ENCODE assay signal across 10 cellular contexts in the genomic region with DNA sequence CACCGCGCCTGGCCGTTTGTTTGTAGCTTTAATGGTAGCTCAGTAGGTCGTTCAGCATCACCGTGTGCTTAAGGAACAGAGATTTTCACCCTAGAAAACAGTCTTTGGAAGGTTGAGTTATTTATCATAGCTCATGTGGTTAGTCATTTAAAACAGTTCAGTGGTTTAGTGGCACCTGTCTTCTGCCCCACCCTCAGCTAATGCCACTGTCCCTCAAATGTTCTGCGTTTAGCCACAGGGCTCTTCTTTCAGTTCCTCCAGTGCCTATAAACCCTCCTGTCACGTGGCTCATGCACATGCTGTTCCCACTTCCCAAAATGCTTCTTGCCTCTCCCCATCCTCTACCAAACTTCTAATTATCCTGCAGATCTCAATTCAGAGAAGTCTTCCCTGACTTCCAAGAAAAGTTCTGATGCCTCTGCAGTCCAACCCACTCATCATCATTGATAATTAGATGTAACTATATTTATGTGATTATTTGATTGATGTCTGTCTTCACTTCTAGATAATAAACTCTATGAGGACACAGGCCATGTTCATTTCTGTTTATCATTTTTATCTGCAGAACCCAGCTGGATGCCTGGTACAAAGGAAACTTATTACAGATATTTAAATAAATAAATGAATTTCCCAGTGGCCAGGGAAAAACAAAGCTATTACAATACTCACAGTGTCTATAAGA. TPM values are rescaled to one million over a fixed set of nuclear protein-coding genes. Genes with fewer than 3 reads are reported as not detected.
DNase-seq lines count a peak whose midpoint lies in the region; ATAC-seq and TF ChIP-seq lines count a peak whose summit lies in the region.
"Had no signal": no experiment of that assay in that cellular context is flagged by ENCODE, and none has a peak within 500 bp of the region (broad histone marks: within the 10 kb centered on the region; RNA-seq: fewer than 3 reads in every experiment).

No MANE protein-coding gene starts in this region.

- H3K4me1 ChIP-seq in CD8-positive, alpha-beta T cell (ENCODE audit: insufficient read depth, low read length), result peaks cover 13% of the 10 kb centered on the region
- H3K4me1 ChIP-seq: parathyroid adenoma had no signal

- H3K4me3 Mint-ChIP-seq in CD8-positive, alpha-beta T cell, result no peak overlapping the region
- H3K4me3 Mint-ChIP-seq in activated B cell treated with CpG ODN at 0.5 μM for 24 hours (peak overlapping the region; percentile 67), glutamatergic neuron (ENCODE audit: unreplicated experiment) (no peak overlapping the region)

- H3K27me3 Mint-ChIP-seq in CD8-positive, alpha-beta T cell (ENCODE audit: low read depth), result no peaks in the 10 kb centered on the region
- H3K27me3 Mint-ChIP-seq in activated B cell treated with CpG ODN at 0.5 μM for 24 hours (no peaks in the 10 kb centered on the region), glutamatergic neuron (ENCODE audit: unreplicated experiment) (peaks cover 5% of the 10 kb centered on the region)

- H3K4me3 ChIP-seq in CD8-positive, alpha-beta T cell (ENCODE audit: low read depth, low read length), result no peak overlapping the region

- no peak overlapping the region for H3K27ac ChIP-seq in CD8-positive, alpha-beta T cell (ENCODE audit: low read depth, low read length)
- H3K27ac ChIP-seq: epithelial cell of prostate, parathyroid adenoma had no signal

- TF ChIP-seq CTCF in CD8-positive, alpha-beta T cell (IDR thresholded peaks at IDR 0.05), result no peak
- TF ChIP-seq CTCF in activated B cell treated with CpG ODN at 0.5 μM for 24 hours (IDR thresholded peaks at IDR 0.05) (no peak), glutamatergic neuron (IDR thresholded peaks at IDR 0.05; ENCODE audit: partially characterized antibody, unreplicated experiment) (no peak)

- CTCF ChIA-PET in CD8-positive, alpha-beta T cell (lab: Charles Lee), result interaction anchor here (0.6 to 4.2 kb wide), 7 partner anchors 9 to 136 kb away, joined by 3 to 56 read pairs (median 4); no protein-coding TSS in a partner anchor
- CTCF ChIA-PET in activated B cell treated with CpG ODN at 0.5 μM for 24 hours (lab: Charles Lee), result interaction anchor here (1.1 to 11.7 kb wide), 7 partner anchors 14 to 493 kb away, joined by 3 to 251 read pairs (median 10); a partner anchor contains a TSS

- H3K36me3 Mint-ChIP-seq in CD8-positive, alpha-beta T cell, result no peaks in the 10 kb centered on the region
- H3K36me3 Mint-ChIP-seq in activated B cell treated with CpG ODN at 0.5 μM for 24 hours (ENCODE audit: low read depth), result no peaks in the 10 kb centered on the region
- H3K36me3 Mint-ChIP-seq in glutamatergic neuron (ENCODE audit: unreplicated experiment), result peaks cover under 1% of the 10 kb centered on the region

- no peaks in the 10 kb centered on the region for H3K9me3 ChIP-seq in CD8-positive, alpha-beta T cell (ENCODE audit: low read length)

- no peak for DNase-seq in CD8-positive, alpha-beta T cell
- DNase-seq in activated B cell treated with CpG ODN at 0.5 μM for 24 hours (peak; percentile 48), dedifferentiated amniotic fluid mesenchymal stem cell (ENCODE audit: extremely low spot score) (no peak), glutamatergic neuron (no peak), NCI-H2227 treated with DMSO at 0.1 percent for 48 hours (lab: John Stamatoyannopoulos, UW) (no peak)

- no peaks in the 10 kb centered on the region for H3K9me3 Mint-ChIP-seq in CD8-positive, alpha-beta T cell
- no peaks in the 10 kb centered on the region for H3K9me3 Mint-ChIP-seq in activated B cell treated with CpG ODN at 0.5 μM for 24 hours
- no peaks in the 10 kb centered on the region for H3K9me3 Mint-ChIP-seq in glutamatergic neuron (ENCODE audit: unreplicated experiment)

- POLR2A ChIA-PET in CD8-positive, alpha-beta T cell (lab: Charles Lee), result interaction anchor here (0.9 to 1.4 kb wide), 3 partner anchors 12 to 93 kb away, joined by 3 to 6 read pairs (median 4); a partner anchor contains a TSS
- POLR2A ChIA-PET in activated B cell treated with CpG ODN at 0.5 μM for 24 hours (lab: Charles Lee), result interaction anchor here (0.6 to 10.0 kb wide), 20 partner anchors 9 to 1954 kb away, joined by 3 to 375 read pairs (median 5); a partner anchor contains a TSS

- peak overlapping the region; percentile 52 for H3K27ac Mint-ChIP-seq in CD8-positive, alpha-beta T cell
- H3K27ac Mint-ChIP-seq in activated B cell treated with CpG ODN at 0.5 μM for 24 hours (peak overlapping the region; percentile 99), glutamatergic neuron (ENCODE audit: unreplicated experiment) (no peak overlapping the region)

- no peaks in the 10 kb centered on the region for H3K36me3 ChIP-seq in CD8-positive, alpha-beta T cell (ENCODE audit: insufficient read depth, low read length)

- no peaks in the 10 kb centered on the region for H3K27me3 ChIP-seq in CD8-positive, alpha-beta T cell (ENCODE audit: insufficient read depth, low read length)

- intact Hi-C loops in CD8-positive, alpha-beta T cell (cut with DNase I, micrococcal nuclease), result no loop called here
- intact Hi-C loops in activated B cell treated with CpG ODN at 0.5 μM for 24 hours (cut with micrococcal nuclease), result loop anchor here (1.0 to 10.0 kb wide), 5 partner anchors 13 to 1949 kb away; a partner anchor contains a TSS

- no peak for ATAC-seq in CD8-positive, alpha-beta T cell
- ATAC-seq in GM19328 (IDR thresholded peaks at IDR 0.05; ENCODE audit: unreplicated experiment), result peak; percentile 64
- peak; percentile 75 for ATAC-seq in HG03103 (IDR thresholded peaks at IDR 0.05; ENCODE audit: low read depth, unreplicated experiment)
- peak; percentile 73 for ATAC-seq in activated B cell treated with CpG ODN at 0.5 μM for 24 hours (ENCODE audit: low read depth)
- no peak for ATAC-seq in SK-N-SH treated with all-trans-retinoic acid at 6 μM for 48 hours

- H3K4me1 Mint-ChIP-seq in CD8-positive, alpha-beta T cell (ENCODE audit: low read depth), result peaks cover 31% of the 10 kb centered on the region
- peaks cover 91% of the 10 kb centered on the region for H3K4me1 Mint-ChIP-seq in activated B cell treated with CpG ODN at 0.5 μM for 24 hours
- no peaks in the 10 kb centered on the region for H3K4me1 Mint-ChIP-seq in glutamatergic neuron (ENCODE audit: low read depth, unreplicated experiment)

TF ChIP-seq in SK-N-SH treated with all-trans-retinoic acid at 6 μM for 48 hours, 23 proteins besides CTCF, POLR2A, EP300 and RAD21 (continues in another document):
- TF ChIP-seq, protein P1, sequence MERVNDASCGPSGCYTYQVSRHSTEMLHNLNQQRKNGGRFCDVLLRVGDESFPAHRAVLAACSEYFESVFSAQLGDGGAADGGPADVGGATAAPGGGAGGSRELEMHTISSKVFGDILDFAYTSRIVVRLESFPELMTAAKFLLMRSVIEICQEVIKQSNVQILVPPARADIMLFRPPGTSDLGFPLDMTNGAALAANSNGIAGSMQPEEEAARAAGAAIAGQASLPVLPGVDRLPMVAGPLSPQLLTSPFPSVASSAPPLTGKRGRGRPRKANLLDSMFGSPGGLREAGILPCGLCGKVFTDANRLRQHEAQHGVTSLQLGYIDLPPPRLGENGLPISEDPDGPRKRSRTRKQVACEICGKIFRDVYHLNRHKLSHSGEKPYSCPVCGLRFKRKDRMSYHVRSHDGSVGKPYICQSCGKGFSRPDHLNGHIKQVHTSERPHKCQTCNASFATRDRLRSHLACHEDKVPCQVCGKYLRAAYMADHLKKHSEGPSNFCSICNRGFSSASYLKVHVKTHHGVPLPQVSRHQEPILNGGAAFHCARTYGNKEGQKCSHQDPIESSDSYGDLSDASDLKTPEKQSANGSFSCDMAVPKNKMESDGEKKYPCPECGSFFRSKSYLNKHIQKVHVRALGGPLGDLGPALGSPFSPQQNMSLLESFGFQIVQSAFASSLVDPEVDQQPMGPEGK (CRISPR knock-in tag; IDR thresholded peaks at IDR 0.05; ENCODE audit: borderline replicate concordance), result no peak
- no peak for TF ChIP-seq SNAI2 (CRISPR knock-in tag; IDR thresholded peaks at IDR 0.05)
- TF ChIP-seq, protein P2, sequence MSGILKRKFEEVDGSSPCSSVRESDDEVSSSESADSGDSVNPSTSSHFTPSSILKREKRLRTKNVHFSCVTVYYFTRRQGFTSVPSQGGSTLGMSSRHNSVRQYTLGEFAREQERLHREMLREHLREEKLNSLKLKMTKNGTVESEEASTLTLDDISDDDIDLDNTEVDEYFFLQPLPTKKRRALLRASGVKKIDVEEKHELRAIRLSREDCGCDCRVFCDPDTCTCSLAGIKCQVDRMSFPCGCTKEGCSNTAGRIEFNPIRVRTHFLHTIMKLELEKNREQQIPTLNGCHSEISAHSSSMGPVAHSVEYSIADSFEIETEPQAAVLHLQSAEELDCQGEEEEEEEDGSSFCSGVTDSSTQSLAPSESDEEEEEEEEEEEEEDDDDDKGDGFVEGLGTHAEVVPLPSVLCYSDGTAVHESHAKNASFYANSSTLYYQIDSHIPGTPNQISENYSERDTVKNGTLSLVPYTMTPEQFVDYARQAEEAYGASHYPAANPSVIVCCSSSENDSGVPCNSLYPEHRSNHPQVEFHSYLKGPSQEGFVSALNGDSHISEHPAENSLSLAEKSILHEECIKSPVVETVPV (CRISPR knock-in tag; IDR thresholded peaks at IDR 0.05), result no peak
- no peak for TF ChIP-seq ESRRG (CRISPR knock-in tag; IDR thresholded peaks at IDR 0.05)
- TF ChIP-seq ZC3H10 (CRISPR knock-in tag; IDR thresholded peaks at IDR 0.05), result no peak
- no peak for TF ChIP-seq ZFP30 (CRISPR knock-in tag; IDR thresholded peaks at IDR 0.05)
- TF ChIP-seq BACH2 (CRISPR knock-in tag; IDR thresholded peaks at IDR 0.05; ENCODE audit: borderline replicate concordance), result no peak
- no peak for TF ChIP-seq TOX (CRISPR knock-in tag; IDR thresholded peaks at IDR 0.05; ENCODE audit: borderline replicate concordance)
- no peak for TF ChIP-seq ARNTL (CRISPR knock-in tag; IDR thresholded peaks at IDR 0.05; ENCODE audit: borderline replicate concordance, low read depth)
- TF ChIP-seq TCF4 (CRISPR knock-in tag; IDR thresholded peaks at IDR 0.05; ENCODE audit: borderline replicate concordance), result no peak
- TF ChIP-seq ZNF8 (CRISPR knock-in tag; IDR thresholded peaks at IDR 0.05), result no peak

RNA-seq across cellular contexts. Expression of a gene that starts 14.4 kb away (rescaled TPM):
- 1 to 10 TPM; 3.6 to 3.7 TPM for total RNA-seq in CD8-positive, alpha-beta T cell
- total RNA-seq in activated B cell treated with CpG ODN at 0.5 μM for 24 hours, result 16.0 and 16.7 TPM in 2 replicates
- total RNA-seq in glutamatergic neuron (ENCODE audit: unreplicated experiment), result 7.2 TPM

Comparison
In these comparisons a context has a peak if more than half of its experiments do, and no peak if none do; other contexts are left out.
1. ATAC-seq: peak in GM19328 (single experiment), HG03103 (single experiment) and activated B cell treated with CpG ODN at 0.5 μM for 24 hours (single experiment); none in CD8-positive, alpha-beta T cell (single experiment) and SK-N-SH treated with all-trans-retinoic acid at 6 μM for 48 hours (single experiment).